In genomic region chr5:138338411-138339085, GRCh38 we compare ENCODE assay signal across 8 cellular contexts. TPM values are rescaled to one million over a fixed set of nuclear protein-coding genes. Genes with fewer than 3 reads are reported as not detected.
DNase-seq lines count a peak whose midpoint lies in the region; ATAC-seq and TF ChIP-seq lines count a peak whose summit lies in the region.

No MANE protein-coding gene starts in this region.

- peak; percentile 9 for ATAC-seq in mucosa of descending colon

- H3K27ac ChIP-seq in caudate nucleus (ENCODE audit: low read depth, low read length) = peak overlapping the region; percentile 99

- no peaks in the 10 kb centered on the region for H3K36me3 ChIP-seq in mucosa of descending colon (ENCODE audit: low read depth)

- intact Hi-C loops in mucosa of descending colon (cut with DNase I, micrococcal nuclease) = no loop called here

- no peak for TF ChIP-seq CTCF in mucosa of descending colon (IDR thresholded peaks at IDR 0.05)

- DNase-seq in NCI-H526 (lab: John Stamatoyannopoulos, UW) = peak; percentile 11 to 26
- no peak for DNase-seq in NCI-H526 treated with DMSO at 0.1 percent for 48 hours (lab: John Stamatoyannopoulos, UW)
- peak; percentile 32 for DNase-seq in KBM-7
- DNase-seq in caudate nucleus (lab: John Stamatoyannopoulos, UW) = peak in 2 of 61 donors; percentile 50 to 57
- peak in 1 of 3 donors; percentile 14 for DNase-seq in mucosa of descending colon
- DNase-seq in NCI-H2081 treated with DMSO at 0.1 percent for 48 hours (lab: John Stamatoyannopoulos, UW) = no peak
- DNase-seq in Ammon's horn (ENCODE audit: low spot score) = no peak
- DNase-seq in LoVo (ENCODE audit: low spot score) = no peak

- H3K9me3 ChIP-seq in mucosa of descending colon = no peaks in the 10 kb centered on the region

- peaks cover 5% of the 10 kb centered on the region for H3K4me1 ChIP-seq in mucosa of descending colon (ENCODE audit: low read depth)

- H3K4me3 ChIP-seq in mucosa of descending colon = peak overlapping the region; percentile 56

- in situ Hi-C loops in KBM-7 (cut with MboI; ENCODE audit: low pct_unique_long_range_greater_than_20kb, low sequenced_read_pairs) = no loop called here

RNA-seq across cellular contexts. Expression of gene FAM53C, which starts 0.5 kb away (rescaled TPM):
- 10 to 100 TPM; 14.4 to 33.5 (median 14.5) TPM for total RNA-seq in mucosa of descending colon

RNA-seq across cellular contexts. Expression of gene CDC25C, which starts 6.9 kb away (rescaled TPM):
- 1 to 10 TPM in 2 of 3 donors, under 1 TPM in 1; 0.79 to 4.1 (median 1.3) TPM for total RNA-seq in mucosa of descending colon

RNA-seq across cellular contexts. Expression of gene KDM3B, which starts 13.9 kb away (rescaled TPM):
- total RNA-seq in mucosa of descending colon = 10 to 100 TPM; 56.6 to 84.3 (median 71.7) TPM

Comparison
In these comparisons a context has a peak if more than half of its experiments do, and no peak if none do; other contexts are left out.
1. DNase-seq: peak in NCI-H526 (2 of 2) and KBM-7 (single experiment); none in NCI-H526 treated with DMSO at 0.1 percent for 48 hours (single experiment), NCI-H2081 treated with DMSO at 0.1 percent for 48 hours (single experiment), Ammon's horn (single experiment) and LoVo (single experiment).